In the genomic region with DNA sequence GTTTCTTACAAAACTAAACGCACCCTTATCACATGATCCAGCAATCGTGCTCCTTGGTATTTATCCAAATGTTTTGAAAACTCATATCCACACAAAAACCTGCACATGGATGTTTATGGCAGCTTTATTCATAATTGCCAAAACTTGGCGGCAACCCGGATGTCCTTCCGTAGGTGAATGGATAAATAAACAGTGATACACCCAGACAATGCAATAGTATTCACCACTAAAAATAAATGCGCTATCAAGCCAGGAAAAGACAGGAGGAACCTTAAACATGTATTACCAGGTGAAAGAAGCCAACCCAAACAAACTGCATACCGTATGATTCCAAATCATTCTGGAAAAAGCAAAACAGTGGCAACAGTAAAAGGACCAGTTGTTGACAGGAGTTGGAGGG, we compare ENCODE assay signal across 27 cellular contexts. TPM values are rescaled to one million over a fixed set of nuclear protein-coding genes. Genes with fewer than 3 reads are reported as not detected.
A peak's percentile ranks its signal among the peaks of the same experiment; 100 is the strongest.
DNase-seq lines count a peak whose midpoint lies in the region; ATAC-seq and TF ChIP-seq lines count a peak whose summit lies in the region.
"Had no signal": no experiment of that assay in that cellular context is flagged by ENCODE, and none has a peak within 500 bp of the region (broad histone marks: within the 10 kb centered on the region; RNA-seq: fewer than 3 reads in every experiment).

No MANE protein-coding gene starts in this region.

- H3K4me2 ChIP-seq in PC-3 (ENCODE audit: low read length), result peak overlapping the region; percentile 42

- 55 to 68% methylated on average over 7 of the region's 7 CpGs for WGBS in lower leg skin, 2 donors

- no peaks in the 10 kb centered on the region for H3F3A ChIP-seq in PC-3 (ENCODE audit: low read length, unreplicated experiment)

- peak overlapping the region in 2 of 3 donors; percentile 89 to 91 for H3K27ac Mint-ChIP-seq in CD4-positive, CD25-positive, alpha-beta regulatory T cell
- H3K27ac Mint-ChIP-seq in CD4-positive, alpha-beta memory T cell, result peak overlapping the region in 2 of 7 donors; percentile 51 to 76
- H3K27ac Mint-ChIP-seq: activated CD4-positive, alpha-beta memory T cell treated with anti-CD3 and anti-CD28 coated beads, Interleukin-2, amount 10 ng/mL, durations not matched to agents 7 days and 5 days; WTC11 had no signal

- no peak for DNase-seq in CD4-positive, CD25-positive, alpha-beta regulatory T cell
- DNase-seq in PC-3, result peak; percentile 69
- peak; percentile 23 for DNase-seq in dermis blood vessel endothelial cell
- no peak for DNase-seq in lower leg skin (ENCODE audit: low spot score in 2 of 2)
- no peak for DNase-seq in CD4-positive, alpha-beta memory T cell
- DNase-seq in BE2C, result no peak
- DNase-seq: activated CD4-positive, alpha-beta memory T cell treated with anti-CD3 and anti-CD28 coated beads, Interleukin-2, amount 10 ng/mL, durations not matched to agents 7 days and 5 days; activated naive CD8-positive, alpha-beta T cell treated with anti-CD3 and anti-CD28 coated beads, Interleukin-2, amount 10 ng/mL, durations not matched to agents 7 days and 5 days; Caco-2; effector CD8-positive, alpha-beta T cell; esophagus squamous epithelium; GOT3; islet precursor cell; NCI-H1092; NCI-H187 treated with DMSO at 0.1 percent for 48 hours; NCI-H446 treated with DMSO at 0.1 percent for 48 hours; NK-92 treated with Interleukin-12 subunit alpha and Interleukin-12 subunit beta, amount 100 ng/mL, for 24 hours; stimulated activated CD4-positive, alpha-beta T cell treated with anti-CD3 and anti-CD28 coated beads, Interleukin-2, amount 100 ng/mL, for 48 hours; tibial artery had no signal

- CTCF ChIA-PET in PC-3 (lab: Charles Lee), result interaction anchor here (0.8 kb wide), 1 partner anchor 115 kb away, joined by 3 read pairs; no protein-coding TSS in a partner anchor
- CTCF ChIA-PET in CD4-positive, alpha-beta memory T cell (lab: Charles Lee; ENCODE audit: partially characterized antibody), result interaction anchor here (2.0 kb wide), 1 partner anchor 15 kb away, joined by 5 read pairs; no protein-coding TSS in a partner anchor

- no peak overlapping the region for H2AFZ ChIP-seq in PC-3 (ENCODE audit: low read length)

- intact Hi-C loops in PC-3 (cut with micrococcal nuclease) (no loop called here), lower leg skin (cut with DNase I; ENCODE audit: low total_unique reads) (no loop called here)
- intact Hi-C loops in CD4-positive, alpha-beta memory T cell (cut with micrococcal nuclease), result no loop called here

- H3K9me3 ChIP-seq in CD4-positive, CD25-positive, alpha-beta regulatory T cell (ENCODE audit: control insufficient read depth in 2 of 2, low read length in 2 of 2), result no peaks in the 10 kb centered on the region
- no peaks in the 10 kb centered on the region for H3K9me3 ChIP-seq in PC-3 (ENCODE audit: low read length)
- H3K9me3 ChIP-seq in CD4-positive, alpha-beta memory T cell (ENCODE audit: control insufficient read depth in 1 of 2, low read length in 2 of 2), result no peaks in the 10 kb centered on the region
- H3K9me3 ChIP-seq in BE2C, result no peaks in the 10 kb centered on the region
- H3K9me3 ChIP-seq: Caco-2, esophagus squamous epithelium, tibial artery had no signal

- H3K27me3 ChIP-seq in CD4-positive, CD25-positive, alpha-beta regulatory T cell (ENCODE audit: control insufficient read depth, insufficient read depth, low read length), result no peaks in the 10 kb centered on the region
- H3K27me3 ChIP-seq in PC-3 (ENCODE audit: low read length), result no peaks in the 10 kb centered on the region
- H3K27me3 ChIP-seq in CD4-positive, alpha-beta memory T cell (ENCODE audit: insufficient read depth, low read length), result no peaks in the 10 kb centered on the region
- H3K27me3 ChIP-seq in BE2C, result no peaks in the 10 kb centered on the region
- H3K27me3 ChIP-seq: esophagus squamous epithelium had no signal

- peak overlapping the region in 1 of 4 donors; percentile 18 for H3K4me3 Mint-ChIP-seq in CD4-positive, CD25-positive, alpha-beta regulatory T cell
- H3K4me3 Mint-ChIP-seq in CD4-positive, alpha-beta memory T cell, result no peak overlapping the region
- H3K4me3 Mint-ChIP-seq: activated CD4-positive, alpha-beta memory T cell treated with anti-CD3 and anti-CD28 coated beads, Interleukin-2, amount 10 ng/mL, durations not matched to agents 7 days and 5 days; activated naive CD8-positive, alpha-beta T cell treated with anti-CD3 and anti-CD28 coated beads, Interleukin-2, amount 10 ng/mL, durations not matched to agents 7 days and 5 days; T-helper 2 cell treated with Interferon-gamma antibody and Interleukin-4, amounts not matched to agents 5 μg/mL and 100 μg/mL, for 36 hours; WTC11 had no signal

- TF ChIP-seq CTCF in 22Rv1 (IDR thresholded peaks at IDR 0.05) (no peak), PC-3 (conservative IDR thresholded peaks at IDR 0.05; ENCODE audit: low read depth, low read length) (no peak), lower leg skin (IDR thresholded peaks at IDR 0.05) (no peak), BE2C (IDR thresholded peaks at IDR 0.05; ENCODE audit: low read depth, low read length) (no peak)

- H3K36me3 ChIP-seq in CD4-positive, CD25-positive, alpha-beta regulatory T cell (ENCODE audit: control insufficient read depth, insufficient read depth, low read length), result peaks cover 10% of the 10 kb centered on the region
- 0 out of 2 replicates have a peak, but pooled peaks cover 4% of the 10 kb centered on the region for H3K36me3 ChIP-seq in PC-3 (ENCODE audit: low read depth, low read length)
- peaks cover 6% of the 10 kb centered on the region for H3K36me3 ChIP-seq in CD4-positive, alpha-beta memory T cell (ENCODE audit: insufficient read depth, low read length)
- H3K36me3 ChIP-seq in BE2C, result no peaks in the 10 kb centered on the region
- H3K36me3 ChIP-seq: tibial artery had no signal

- POLR2A ChIA-PET in PC-3 (lab: Charles Lee; ENCODE audit: unreplicated experiment), result interaction anchor here (0.6 kb wide), 1 partner anchor 65 kb away, joined by 3 read pairs; a partner anchor contains a TSS
- POLR2A ChIA-PET in CD4-positive, alpha-beta memory T cell (lab: Charles Lee; ENCODE audit: partially characterized antibody), result interaction anchor here (3.3 to 30.3 kb wide), 2 partner anchors 26 to 65 kb away, joined by 15 to 1143 read pairs; a partner anchor contains a TSS

- peak overlapping the region; percentile 25; the same call in 1 of the 2 replicates for H3K27ac ChIP-seq in 22Rv1
- no peak overlapping the region for H3K27ac ChIP-seq in CD4-positive, CD25-positive, alpha-beta regulatory T cell (ENCODE audit: insufficient read depth, low read length, poor library complexity, severe bottlenecking)
- peak overlapping the region; percentile 40 for H3K27ac ChIP-seq in PC-3 (ENCODE audit: low read length)
- H3K27ac ChIP-seq in CD4-positive, alpha-beta memory T cell (ENCODE audit: low read depth, low read length), result no peak overlapping the region
- H3K27ac ChIP-seq: HL-60, tibial artery had no signal

- H3K4me3 ChIP-seq in CD4-positive, CD25-positive, alpha-beta regulatory T cell (ENCODE audit: low read depth, low read length), result no peak overlapping the region
- H3K4me3 ChIP-seq in PC-3 (ENCODE audit: low read length) (no peak overlapping the region), lower leg skin (ENCODE audit: low read depth, poor library complexity, severe bottlenecking) (no peak overlapping the region), BE2C (ENCODE audit: low read depth, low read length) (no peak overlapping the region)
- H3K4me3 ChIP-seq in CD4-positive, alpha-beta memory T cell (ENCODE audit: low read length in 2 of 2), result no peak overlapping the region
- H3K4me3 ChIP-seq: esophagus squamous epithelium, tibial artery had no signal

- BruUV-seq in PC-3 (replicated peaks; lab: Mats Ljungman, UMichigan), result no TSS peak

- H3K9me3 Mint-ChIP-seq in CD4-positive, CD25-positive, alpha-beta regulatory T cell, result no peaks in the 10 kb centered on the region
- no peaks in the 10 kb centered on the region for H3K9me3 Mint-ChIP-seq in CD4-positive, alpha-beta memory T cell
- H3K9me3 Mint-ChIP-seq: activated CD4-positive, alpha-beta memory T cell treated with anti-CD3 and anti-CD28 coated beads, Interleukin-2, amount 10 ng/mL, durations not matched to agents 7 days and 5 days; activated naive CD8-positive, alpha-beta T cell treated with anti-CD3 and anti-CD28 coated beads, Interleukin-2, amount 10 ng/mL, durations not matched to agents 7 days and 5 days; T-helper 2 cell treated with Interferon-gamma antibody and Interleukin-4, amounts not matched to agents 5 μg/mL and 100 μg/mL, for 36 hours; WTC11 had no signal

- no peak for TF ChIP-seq POLR2A in lower leg skin (IDR thresholded peaks at IDR 0.05)

- ATAC-seq in CD4-positive, CD25-positive, alpha-beta regulatory T cell (ENCODE audit: low read depth in 2 of 2), result no peak
- ATAC-seq in PC-3 (peak; percentile 6; the same call in 1 of the 2 replicates), GM21529 (IDR thresholded peaks at IDR 0.05; ENCODE audit: unreplicated experiment) (no peak)
- ATAC-seq: HepG2, WTC11 had no signal

- H3K9me2 ChIP-seq in PC-3 (replicated peaks; ENCODE audit: low read length), result no peaks in the 10 kb centered on the region

- peaks cover 6% of the 10 kb centered on the region for H3K36me3 Mint-ChIP-seq in CD4-positive, CD25-positive, alpha-beta regulatory T cell
- H3K36me3 Mint-ChIP-seq in CD4-positive, alpha-beta memory T cell, result peaks cover 7 to 32% of the 10 kb centered on the region in 2 donors

- H4K20me1 ChIP-seq in PC-3 (ENCODE audit: low read length), result no peaks in the 10 kb centered on the region

- peaks cover 0 to 76% (median 42%) of the 10 kb centered on the region in 4 donors for H3K4me1 Mint-ChIP-seq in CD4-positive, CD25-positive, alpha-beta regulatory T cell
- H3K4me1 Mint-ChIP-seq in CD4-positive, alpha-beta memory T cell, result peaks cover 33 to 78% (median 57%) of the 10 kb centered on the region in 4 donors

- peaks cover 12% of the 10 kb centered on the region for H3K79me2 ChIP-seq in PC-3 (ENCODE audit: low read length)

- H3K27me3 Mint-ChIP-seq in CD4-positive, CD25-positive, alpha-beta regulatory T cell, result no peaks in the 10 kb centered on the region
- H3K27me3 Mint-ChIP-seq in CD4-positive, alpha-beta memory T cell, result no peaks in the 10 kb centered on the region
- H3K27me3 Mint-ChIP-seq: activated CD4-positive, alpha-beta memory T cell treated with anti-CD3 and anti-CD28 coated beads, Interleukin-2, amount 10 ng/mL, durations not matched to agents 7 days and 5 days; activated naive CD8-positive, alpha-beta T cell treated with anti-CD3 and anti-CD28 coated beads, Interleukin-2, amount 10 ng/mL, durations not matched to agents 7 days and 5 days had no signal

- H3K9ac ChIP-seq in PC-3 (ENCODE audit: low read length), result no peak overlapping the region

- peaks cover 59% of the 10 kb centered on the region for H3K4me1 ChIP-seq in CD4-positive, CD25-positive, alpha-beta regulatory T cell (ENCODE audit: control insufficient read depth, insufficient read depth, low read length, poor library complexity, severe bottlenecking)
- H3K4me1 ChIP-seq in PC-3 (ENCODE audit: insufficient read depth, low read length) (peaks cover 34% of the 10 kb centered on the region), BE2C (no peaks in the 10 kb centered on the region)
- H3K4me1 ChIP-seq in CD4-positive, alpha-beta memory T cell (ENCODE audit: insufficient read depth, low read length), result peaks cover 62% of the 10 kb centered on the region

RNA-seq across cellular contexts. Expression of a gene that starts 10.0 kb away (rescaled TPM):
- total RNA-seq in CD4-positive, CD25-positive, alpha-beta regulatory T cell, result 0.20 TPM
- under 1 TPM in 2 of 4 donors, not detected in 2; 0.36 to 0.60 TPM for polyA plus RNA-seq in CD4-positive, CD25-positive, alpha-beta regulatory T cell
- total RNA-seq in PC-3 (2014; rRNA removed) (not detected in 2 replicates), dermis blood vessel endothelial cell (0.05 TPM in 1 of 2 replicates, not detected in the other), lower leg skin (not detected)
- total RNA-seq in CD4-positive, alpha-beta memory T cell, result under 1 TPM; 0.22 to 0.41 TPM
- polyA plus RNA-seq in CD4-positive, alpha-beta memory T cell, result under 1 TPM; 0.25 to 0.49 TPM
- not detected for polyA plus RNA-seq in BE2C (2012; ENCODE audit: insufficient read depth, insufficient read length, low read depth)
- total RNA-seq: Caco-2, esophagus squamous epithelium, HepG2, lung microvascular endothelial cell, SK-MEL-5 had no signal
- polyA plus RNA-seq: HepG2 had no signal

RNA-seq across cellular contexts. Expression of a gene that starts 30.2 kb away (rescaled TPM):
- total RNA-seq in CD4-positive, CD25-positive, alpha-beta regulatory T cell, result 575 TPM
- 10 to 100 TPM; 22.8 to 28.5 (median 24.7) TPM for polyA plus RNA-seq in CD4-positive, CD25-positive, alpha-beta regulatory T cell
- 8.2 and 14.2 TPM in 2 replicates for total RNA-seq in PC-3 (2014; rRNA removed)
- 1.0 and 4.0 TPM in 2 replicates for total RNA-seq in dermis blood vessel endothelial cell
- 10 to 100 TPM in 1 of 4 donors, 1 to 10 TPM in 3; 8.3 to 13.6 (median 8.8) TPM for total RNA-seq in lower leg skin
- 100 to 1,000 TPM; 403 to 405 TPM for total RNA-seq in CD4-positive, alpha-beta memory T cell
- polyA plus RNA-seq in CD4-positive, alpha-beta memory T cell, result 10 to 100 TPM in 1 of 2 donors, 1 to 10 TPM in 1; 8.1 to 64.4 TPM
- 64.8 TPM for polyA plus RNA-seq in BE2C (2012; ENCODE audit: insufficient read depth, insufficient read length, low read depth)

Comparison
In these comparisons a context has a peak if more than half of its experiments do, and no peak if none do; other contexts are left out.
1. H3K27ac ChIP-seq: peak in 22Rv1 (single experiment) and PC-3 (single experiment); none in CD4-positive, CD25-positive, alpha-beta regulatory T cell (single experiment) and CD4-positive, alpha-beta memory T cell (single experiment).
2. DNase-seq: peak in PC-3 (single experiment) and dermis blood vessel endothelial cell (single experiment); none in CD4-positive, CD25-positive, alpha-beta regulatory T cell (0 of 3), lower leg skin (0 of 2), CD4-positive, alpha-beta memory T cell (0 of 5) and BE2C (single experiment).
3. RNA of a gene that starts 30.2 kb away (total RNA-seq): 575 TPM in CD4-positive, CD25-positive, alpha-beta regulatory T cell (single experiment) and 403 to 405 TPM in CD4-positive, alpha-beta memory T cell; 8.3 to 13.6 TPM in lower leg skin, 8.2 to 14.2 TPM in PC-3 and 1.0 to 4.0 TPM in dermis blood vessel endothelial cell; every median in the first group is over 10 times any median in the second.